Comparison of ENCODE assay signal across 11 cellular contexts in genomic region chr10:16828731-16829175, GRCh38. TPM values are rescaled to one million over a fixed set of nuclear protein-coding genes. Genes with fewer than 3 reads are reported as not detected.
DNase-seq lines count a peak whose midpoint lies in the region; ATAC-seq and TF ChIP-seq lines count a peak whose summit lies in the region.
"Had no signal": no experiment of that assay in that cellular context is flagged by ENCODE, and none has a peak within 500 bp of the region (broad histone marks: within the 10 kb centered on the region; RNA-seq: fewer than 3 reads in every experiment).

No MANE protein-coding gene starts in this region.

- no peak for TF ChIP-seq CTCF in AG10803 (conservative IDR thresholded peaks at IDR 0.05; ENCODE audit: low read length)
- TF ChIP-seq CTCF in epithelial cell of esophagus (IDR thresholded peaks at IDR 0.05; ENCODE audit: insufficient read depth, low read depth, low read length, missing control alignments): no peak
- TF ChIP-seq CTCF in GM23338 (conservative IDR thresholded peaks at IDR 0.05; ENCODE audit: low read depth in 2 of 2): no peak

- H2AFZ ChIP-seq in GM23338: no peak overlapping the region

- H3K36me3 Mint-ChIP-seq in GM23338 (ENCODE audit: low read depth): no peaks in the 10 kb centered on the region
- H3K36me3 Mint-ChIP-seq: memory B cell had no signal

- ATAC-seq in GM23338 (no peak), GM18511 (IDR thresholded peaks at IDR 0.05; ENCODE audit: unreplicated experiment) (no peak)

- no peaks in the 10 kb centered on the region for H3F3A ChIP-seq in GM23338 (replicated peaks; ENCODE audit: low read depth)

- H3K4me2 ChIP-seq in GM23338: no peak overlapping the region

- H3K4me1 Mint-ChIP-seq in GM23338: no peaks in the 10 kb centered on the region; the same call in 2 of the 3 replicates
- H3K4me1 Mint-ChIP-seq: memory B cell had no signal

- peaks cover 6% of the 10 kb centered on the region; the same call in 1 of the 2 replicates for H3K4me1 ChIP-seq in GM23338 (ENCODE audit: insufficient read depth)

- peak; percentile 83 for DNase-seq in AG10803 (ENCODE audit: low read depth)
- peak; percentile 54 for DNase-seq in MG63
- DNase-seq in epithelial cell of esophagus (ENCODE audit: low read depth): peak; percentile 66
- DNase-seq in non-pigmented ciliary epithelial cell (ENCODE audit: low read depth): peak; percentile 67
- no peak for DNase-seq in nucleus accumbens (lab: John Stamatoyannopoulos, UW)
- DNase-seq in GM23338 (ENCODE audit: low spot score): no peak
- no peak for DNase-seq in stimulated activated CD4-positive, alpha-beta T cell treated with anti-CD3 and anti-CD28 coated beads, Interleukin-4, amount 100 ng/mL, for 4 hours

- no peaks in the 10 kb centered on the region for H3K9me2 ChIP-seq in GM23338 (ENCODE audit: insufficient read depth)

- H3K27me3 Mint-ChIP-seq in GM23338 (ENCODE audit: insufficient read depth, low read depth, poor library complexity): peaks cover 4% of the 10 kb centered on the region
- H3K27me3 Mint-ChIP-seq: effector memory CD8-positive, alpha-beta T cell; memory B cell had no signal

- H3K4me3 ChIP-seq in AG10803 (ENCODE audit: low read length) (peak overlapping the region; percentile 34), MG63 (no peak overlapping the region), epithelial cell of esophagus (ENCODE audit: low read length) (no peak overlapping the region), GM23338 (no peak overlapping the region)
- H3K4me3 ChIP-seq: stomach had no signal

- no peaks in the 10 kb centered on the region for H3K9me3 ChIP-seq in MG63
- H3K9me3 ChIP-seq: stomach had no signal

- H3K27me3 ChIP-seq in MG63 (no peaks in the 10 kb centered on the region), GM23338 (ENCODE audit: insufficient read depth) (no peaks in the 10 kb centered on the region)
- H3K27me3 ChIP-seq: stomach had no signal

- H3K79me2 ChIP-seq in GM23338 (replicated peaks; ENCODE audit: insufficient read depth): no peaks in the 10 kb centered on the region

- no peaks in the 10 kb centered on the region for H4K20me1 ChIP-seq in GM23338 (replicated peaks; ENCODE audit: insufficient read depth)

- peaks cover 6% of the 10 kb centered on the region; the same call in 2 of the 3 replicates for H3K9me3 Mint-ChIP-seq in GM23338
- H3K9me3 Mint-ChIP-seq: effector memory CD8-positive, alpha-beta T cell; memory B cell had no signal

- no peak overlapping the region for H3K4me3 Mint-ChIP-seq in GM23338
- H3K4me3 Mint-ChIP-seq: effector memory CD8-positive, alpha-beta T cell; memory B cell had no signal

- H3K27ac Mint-ChIP-seq in GM23338: no peak overlapping the region
- H3K27ac Mint-ChIP-seq: effector memory CD8-positive, alpha-beta T cell; memory B cell had no signal

- no peak overlapping the region for H3K27ac ChIP-seq in GM23338 (ENCODE audit: low read depth)

- H3K36me3 ChIP-seq in MG63: no peaks in the 10 kb centered on the region
- no peaks in the 10 kb centered on the region for H3K36me3 ChIP-seq in GM23338 (ENCODE audit: insufficient read depth)
- H3K36me3 ChIP-seq: stomach had no signal

TF ChIP-seq in GM23338, 12 proteins besides CTCF, POLR2A, EP300 and RAD21 (continues in another document):
- TF ChIP-seq EZH2 (IDR thresholded peaks at IDR 0.05; ENCODE audit: low read depth, unreplicated experiment): no peak
- no peak for TF ChIP-seq ZNF114 (CRISPR knock-in tag; IDR thresholded peaks at IDR 0.05)
- TF ChIP-seq, protein P1, sequence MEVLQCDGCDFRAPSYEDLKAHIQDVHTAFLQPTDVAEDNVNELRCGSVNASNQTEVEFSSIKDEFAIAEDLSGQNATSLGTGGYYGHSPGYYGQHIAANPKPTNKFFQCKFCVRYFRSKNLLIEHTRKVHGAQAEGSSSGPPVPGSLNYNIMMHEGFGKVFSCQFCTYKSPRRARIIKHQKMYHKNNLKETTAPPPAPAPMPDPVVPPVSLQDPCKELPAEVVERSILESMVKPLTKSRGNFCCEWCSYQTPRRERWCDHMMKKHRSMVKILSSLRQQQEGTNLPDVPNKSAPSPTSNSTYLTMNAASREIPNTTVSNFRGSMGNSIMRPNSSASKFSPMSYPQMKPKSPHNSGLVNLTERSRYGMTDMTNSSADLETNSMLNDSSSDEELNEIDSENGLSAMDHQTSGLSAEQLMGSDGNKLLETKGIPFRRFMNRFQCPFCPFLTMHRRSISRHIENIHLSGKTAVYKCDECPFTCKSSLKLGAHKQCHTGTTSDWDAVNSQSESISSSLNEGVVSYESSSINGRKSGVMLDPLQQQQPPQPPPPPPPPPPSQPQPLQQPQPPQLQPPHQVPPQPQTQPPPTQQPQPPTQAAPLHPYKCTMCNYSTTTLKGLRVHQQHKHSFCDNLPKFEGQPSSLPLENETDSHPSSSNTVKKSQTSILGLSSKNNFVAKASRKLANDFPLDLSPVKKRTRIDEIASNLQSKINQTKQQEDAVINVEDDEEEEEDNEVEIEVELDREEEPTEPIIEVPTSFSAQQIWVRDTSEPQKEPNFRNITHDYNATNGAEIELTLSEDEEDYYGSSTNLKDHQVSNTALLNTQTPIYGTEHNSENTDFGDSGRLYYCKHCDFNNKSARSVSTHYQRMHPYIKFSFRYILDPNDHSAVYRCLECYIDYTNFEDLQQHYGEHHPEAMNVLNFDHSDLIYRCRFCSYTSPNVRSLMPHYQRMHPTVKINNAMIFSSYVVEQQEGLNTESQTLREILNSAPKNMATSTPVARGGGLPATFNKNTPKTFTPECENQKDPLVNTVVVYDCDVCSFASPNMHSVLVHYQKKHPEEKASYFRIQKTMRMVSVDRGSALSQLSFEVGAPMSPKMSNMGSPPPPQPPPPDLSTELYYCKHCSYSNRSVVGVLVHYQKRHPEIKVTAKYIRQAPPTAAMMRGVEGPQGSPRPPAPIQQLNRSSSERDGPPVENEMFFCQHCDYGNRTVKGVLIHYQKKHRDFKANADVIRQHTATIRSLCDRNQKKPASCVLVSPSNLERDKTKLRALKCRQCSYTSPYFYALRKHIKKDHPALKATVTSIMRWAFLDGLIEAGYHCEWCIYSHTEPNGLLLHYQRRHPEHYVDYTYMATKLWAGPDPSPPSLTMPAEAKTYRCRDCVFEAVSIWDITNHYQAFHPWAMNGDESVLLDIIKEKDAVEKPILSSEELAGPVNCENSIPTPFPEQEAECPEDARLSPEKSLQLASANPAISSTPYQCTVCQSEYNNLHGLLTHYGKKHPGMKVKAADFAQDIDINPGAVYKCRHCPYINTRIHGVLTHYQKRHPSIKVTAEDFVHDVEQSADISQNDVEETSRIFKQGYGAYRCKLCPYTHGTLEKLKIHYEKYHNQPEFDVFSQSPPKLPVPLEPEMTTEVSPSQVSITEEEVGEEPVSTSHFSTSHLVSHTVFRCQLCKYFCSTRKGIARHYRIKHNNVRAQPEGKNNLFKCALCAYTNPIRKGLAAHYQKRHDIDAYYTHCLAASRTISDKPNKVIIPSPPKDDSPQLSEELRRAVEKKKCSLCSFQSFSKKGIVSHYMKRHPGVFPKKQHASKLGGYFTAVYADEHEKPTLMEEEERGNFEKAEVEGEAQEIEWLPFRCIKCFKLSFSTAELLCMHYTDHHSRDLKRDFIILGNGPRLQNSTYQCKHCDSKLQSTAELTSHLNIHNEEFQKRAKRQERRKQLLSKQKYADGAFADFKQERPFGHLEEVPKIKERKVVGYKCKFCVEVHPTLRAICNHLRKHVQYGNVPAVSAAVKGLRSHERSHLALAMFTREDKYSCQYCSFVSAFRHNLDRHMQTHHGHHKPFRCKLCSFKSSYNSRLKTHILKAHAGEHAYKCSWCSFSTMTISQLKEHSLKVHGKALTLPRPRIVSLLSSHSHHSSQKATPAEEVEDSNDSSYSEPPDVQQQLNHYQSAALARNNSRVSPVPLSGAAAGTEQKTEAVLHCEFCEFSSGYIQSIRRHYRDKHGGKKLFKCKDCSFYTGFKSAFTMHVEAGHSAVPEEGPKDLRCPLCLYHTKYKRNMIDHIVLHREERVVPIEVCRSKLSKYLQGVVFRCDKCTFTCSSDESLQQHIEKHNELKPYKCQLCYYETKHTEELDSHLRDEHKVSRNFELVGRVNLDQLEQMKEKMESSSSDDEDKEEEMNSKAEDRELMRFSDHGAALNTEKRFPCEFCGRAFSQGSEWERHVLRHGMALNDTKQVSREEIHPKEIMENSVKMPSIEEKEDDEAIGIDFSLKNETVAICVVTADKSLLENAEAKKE (CRISPR knock-in tag; IDR thresholded peaks at IDR 0.05): no peak
- no peak for TF ChIP-seq EZH2phosphoT487 (IDR thresholded peaks at IDR 0.05; ENCODE audit: unreplicated experiment)
- no peak for TF ChIP-seq REST (IDR thresholded peaks at IDR 0.05; ENCODE audit: unreplicated experiment)
- TF ChIP-seq NANOG (IDR thresholded peaks at IDR 0.05; ENCODE audit: borderline replicate concordance): no peak
- no peak for TF ChIP-seq POLR2AphosphoS5 (IDR thresholded peaks at IDR 0.05; ENCODE audit: low read depth)
- no peak for TF ChIP-seq CREB1 (CRISPR knock-in tag; IDR thresholded peaks at IDR 0.05; ENCODE audit: low read depth)

RNA-seq across cellular contexts. Expression of gene RSU1, which starts 11.5 kb away (rescaled TPM):
- 44.1 and 44.5 TPM in 2 replicates for total RNA-seq in MG63 (2014; rRNA removed; shearing (Covaris generic); ENCODE audit: low replicate concordance)
- total RNA-seq in GM23338 (2014; rRNA removed; shearing (Covaris generic)): 62.7 and 67.5 TPM in 2 replicates
- 81.3 and 96.2 TPM in 2 replicates for polyA plus RNA-seq in GM23338 (2016; fragmentation: Nextera tagmentation; extraction: Ambion mirVana)

Comparison
In these comparisons a context has a peak if more than half of its experiments do, and no peak if none do; other contexts are left out.
1. DNase-seq: peak in AG10803 (single experiment), MG63 (single experiment), epithelial cell of esophagus (single experiment) and non-pigmented ciliary epithelial cell (single experiment); none in nucleus accumbens (0 of 56), GM23338 (single experiment) and stimulated activated CD4-positive, alpha-beta T cell treated with anti-CD3 and anti-CD28 coated beads, Interleukin-4, amount 100 ng/mL, for 4 hours (0 of 2).